In the genomic region with DNA sequence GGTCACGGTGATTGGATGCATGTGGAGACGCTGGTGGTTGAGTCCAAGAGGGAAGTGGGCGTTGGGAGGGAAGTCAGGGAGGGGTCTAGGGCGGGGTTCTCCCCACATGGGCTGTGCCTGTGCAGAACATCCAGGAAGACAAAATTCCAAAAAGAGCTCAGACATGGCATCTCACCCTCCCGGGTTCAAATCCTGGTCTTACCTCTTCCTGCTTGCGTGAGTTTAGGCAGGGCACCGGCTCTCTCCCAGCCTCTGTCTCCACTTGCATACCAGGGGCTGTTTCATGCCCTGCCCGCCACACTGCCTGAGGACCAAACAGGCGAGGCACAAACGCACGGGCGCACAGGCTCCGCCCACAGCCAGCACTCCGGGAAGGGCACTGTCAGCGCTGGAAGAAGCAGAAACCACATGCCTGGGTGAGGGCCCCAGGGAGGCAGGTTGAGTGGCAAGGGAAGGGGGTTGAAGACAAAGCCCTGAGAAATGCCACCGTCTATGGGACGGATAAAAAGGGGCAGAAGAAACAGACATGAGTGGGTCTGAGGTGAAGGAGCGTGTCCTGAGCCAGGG, we compare ENCODE assay signal across 14 cellular contexts.
"Had no signal": no experiment of that assay in that cellular context is flagged by ENCODE, and none has a peak within 500 bp of the region (broad histone marks: within the 10 kb centered on the region; RNA-seq: fewer than 3 reads in every experiment).

No MANE protein-coding gene starts in this region.

- H3K27ac ChIP-seq: prostate gland, right lobe of liver, thoracic aorta had no signal

- H3K9me3 ChIP-seq: prostate gland, right lobe of liver, thoracic aorta had no signal

- H3K4me3 ChIP-seq: prostate gland, right lobe of liver, thoracic aorta had no signal

- H3K4me1 ChIP-seq: prostate gland, right lobe of liver had no signal

- ATAC-seq: activated CD8-positive, alpha-beta T cell treated with anti-CD3 and anti-CD28 coated beads, Interleukin-2, amount 10 ng/mL, durations not matched to agents 7 days and 5 days; left ventricle myocardium superior; natural killer cell treated with Interleukin-12 subunit alpha and Interleukin-12 subunit beta and Interleukin-15 and Interleukin-18, amount 100 ng/mL, for 72 hours had no signal

- H3K36me3 ChIP-seq: prostate gland, right lobe of liver, thoracic aorta had no signal

- H3K27me3 ChIP-seq: right lobe of liver had no signal

- DNase-seq: activated B cell treated with CpG ODN at 0.5 μM for 24 hours; activated CD4-positive, alpha-beta T cell treated with anti-CD3 and anti-CD28 coated beads for 48 hours; activated CD8-positive, alpha-beta T cell treated with anti-CD3 and anti-CD28 coated beads, Interleukin-2, amount 10 ng/mL, durations not matched to agents 7 days and 5 days; activated naive CD4-positive, alpha-beta T cell treated with anti-CD3 and anti-CD28 coated beads, Interleukin-2, amount 10 ng/mL, durations not matched to agents 7 days and 5 days; hippocampal formation; kidney; left ventricle myocardium superior; mesenchymal stem cell; nucleus accumbens; right lobe of liver; T-helper 2 cell had no signal
